1 cellular context compared by ENCODE assay signal in the genomic region with DNA sequence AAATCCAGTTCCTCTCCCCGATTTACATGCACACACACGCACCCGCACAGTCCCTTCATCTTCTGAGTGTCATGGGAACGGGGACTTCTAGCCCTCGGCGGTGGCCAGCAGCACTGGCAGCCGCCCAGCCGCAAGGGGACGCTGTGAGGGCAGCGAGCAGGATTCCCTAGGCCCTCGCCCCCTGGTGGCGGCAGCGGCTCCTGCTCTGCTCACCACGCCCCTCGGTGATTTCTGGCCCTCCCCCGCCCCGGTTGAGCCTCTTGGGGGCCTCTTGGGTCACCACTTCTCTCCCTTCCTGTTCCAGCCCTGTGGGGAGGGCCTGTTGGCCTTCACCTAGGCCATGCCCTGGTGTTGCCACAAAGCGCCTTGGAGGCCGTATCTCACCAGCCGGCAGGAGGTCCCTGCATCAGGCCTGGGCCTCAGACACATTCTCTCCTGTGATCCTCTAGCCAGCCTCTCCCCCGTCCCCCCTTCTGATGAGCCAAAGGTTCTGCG.
TF ChIP-seq lines count a peak whose summit lies in the region.

No MANE protein-coding gene starts in this region.

TF ChIP-seq in HEK293, 187 proteins besides CTCF, POLR2A, EP300 and RAD21 (continued from another document):
- TF ChIP-seq, protein P1, sequence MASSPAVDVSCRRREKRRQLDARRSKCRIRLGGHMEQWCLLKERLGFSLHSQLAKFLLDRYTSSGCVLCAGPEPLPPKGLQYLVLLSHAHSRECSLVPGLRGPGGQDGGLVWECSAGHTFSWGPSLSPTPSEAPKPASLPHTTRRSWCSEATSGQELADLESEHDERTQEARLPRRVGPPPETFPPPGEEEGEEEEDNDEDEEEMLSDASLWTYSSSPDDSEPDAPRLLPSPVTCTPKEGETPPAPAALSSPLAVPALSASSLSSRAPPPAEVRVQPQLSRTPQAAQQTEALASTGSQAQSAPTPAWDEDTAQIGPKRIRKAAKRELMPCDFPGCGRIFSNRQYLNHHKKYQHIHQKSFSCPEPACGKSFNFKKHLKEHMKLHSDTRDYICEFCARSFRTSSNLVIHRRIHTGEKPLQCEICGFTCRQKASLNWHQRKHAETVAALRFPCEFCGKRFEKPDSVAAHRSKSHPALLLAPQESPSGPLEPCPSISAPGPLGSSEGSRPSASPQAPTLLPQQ (tag by site-specific recombination; IDR thresholded peaks at IDR 0.05) = peak; percentile 43; the same call in 1 of the 2 replicates
- TF ChIP-seq ZNF394 (tag by site-specific recombination; IDR thresholded peaks at IDR 0.05; ENCODE audit: borderline replicate concordance) (peak; percentile 30; the same call in 1 of the 2 replicates), ZNF121 (tag by site-specific recombination; IDR thresholded peaks at IDR 0.05) (no peak), KLF9 (tag by site-specific recombination; IDR thresholded peaks at IDR 0.05; ENCODE audit: low read depth) (peak; percentile 91), ZIC2 (tag by site-specific recombination; IDR thresholded peaks at IDR 0.05) (peak; percentile 41), OVOL3 (tag by site-specific recombination; IDR thresholded peaks at IDR 0.05) (no peak), ZNF629 (tag by site-specific recombination; IDR thresholded peaks at IDR 0.05) (0 out of 2 replicates have a peak, but pooled peaks have one; percentile 21), SP3 (tag by site-specific recombination; IDR thresholded peaks at IDR 0.05) (peak; percentile 52), KLF1 (tag by site-specific recombination; IDR thresholded peaks at IDR 0.05) (peak; percentile 48), ZNF610 (tag by site-specific recombination; IDR thresholded peaks at IDR 0.05; ENCODE audit: borderline replicate concordance) (no peak), ZNF660 (tag by site-specific recombination; IDR thresholded peaks at IDR 0.05) (peak; percentile 91), GLIS2 (tag by site-specific recombination; IDR thresholded peaks at IDR 0.05) (peak; percentile 74; the same call in 1 of the 2 replicates), ZNF350 (tag by site-specific recombination; IDR thresholded peaks at IDR 0.05) (no peak), ZNF341 (tag by site-specific recombination; IDR thresholded peaks at IDR 0.05; ENCODE audit: low read depth) (no peak), ZNF596 (tag by site-specific recombination; IDR thresholded peaks at IDR 0.05) (no peak), KLF16 (tag by site-specific recombination; IDR thresholded peaks at IDR 0.05) (peak; percentile 89), TCF7L2 (IDR thresholded peaks at IDR 0.05; ENCODE audit: borderline replicate concordance, low read depth, low read length) (no peak), ZNF266 (tag by site-specific recombination; IDR thresholded peaks at IDR 0.05; ENCODE audit: low read depth) (no peak), ZBTB17 (tag by site-specific recombination; IDR thresholded peaks at IDR 0.05) (peak; percentile 59; the same call in 1 of the 2 replicates), ZNF221 (tag by site-specific recombination; IDR thresholded peaks at IDR 0.05; ENCODE audit: borderline replicate concordance) (no peak), YY1 (tag by site-specific recombination; IDR thresholded peaks at IDR 0.05) (0 out of 2 replicates have a peak, but pooled peaks have one; percentile 21), ZNF654 (tag by site-specific recombination; IDR thresholded peaks at IDR 0.05; ENCODE audit: low read depth) (peak; percentile 54), ZNF174 (tag by site-specific recombination; IDR thresholded peaks at IDR 0.05) (no peak), SP7 (tag by site-specific recombination; IDR thresholded peaks at IDR 0.05) (peak; percentile 69)
- TF ChIP-seq, protein P2, sequence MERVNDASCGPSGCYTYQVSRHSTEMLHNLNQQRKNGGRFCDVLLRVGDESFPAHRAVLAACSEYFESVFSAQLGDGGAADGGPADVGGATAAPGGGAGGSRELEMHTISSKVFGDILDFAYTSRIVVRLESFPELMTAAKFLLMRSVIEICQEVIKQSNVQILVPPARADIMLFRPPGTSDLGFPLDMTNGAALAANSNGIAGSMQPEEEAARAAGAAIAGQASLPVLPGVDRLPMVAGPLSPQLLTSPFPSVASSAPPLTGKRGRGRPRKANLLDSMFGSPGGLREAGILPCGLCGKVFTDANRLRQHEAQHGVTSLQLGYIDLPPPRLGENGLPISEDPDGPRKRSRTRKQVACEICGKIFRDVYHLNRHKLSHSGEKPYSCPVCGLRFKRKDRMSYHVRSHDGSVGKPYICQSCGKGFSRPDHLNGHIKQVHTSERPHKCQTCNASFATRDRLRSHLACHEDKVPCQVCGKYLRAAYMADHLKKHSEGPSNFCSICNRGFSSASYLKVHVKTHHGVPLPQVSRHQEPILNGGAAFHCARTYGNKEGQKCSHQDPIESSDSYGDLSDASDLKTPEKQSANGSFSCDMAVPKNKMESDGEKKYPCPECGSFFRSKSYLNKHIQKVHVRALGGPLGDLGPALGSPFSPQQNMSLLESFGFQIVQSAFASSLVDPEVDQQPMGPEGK (tag by site-specific recombination; IDR thresholded peaks at IDR 0.05) = peak; percentile 59
- TF ChIP-seq, protein P3, sequence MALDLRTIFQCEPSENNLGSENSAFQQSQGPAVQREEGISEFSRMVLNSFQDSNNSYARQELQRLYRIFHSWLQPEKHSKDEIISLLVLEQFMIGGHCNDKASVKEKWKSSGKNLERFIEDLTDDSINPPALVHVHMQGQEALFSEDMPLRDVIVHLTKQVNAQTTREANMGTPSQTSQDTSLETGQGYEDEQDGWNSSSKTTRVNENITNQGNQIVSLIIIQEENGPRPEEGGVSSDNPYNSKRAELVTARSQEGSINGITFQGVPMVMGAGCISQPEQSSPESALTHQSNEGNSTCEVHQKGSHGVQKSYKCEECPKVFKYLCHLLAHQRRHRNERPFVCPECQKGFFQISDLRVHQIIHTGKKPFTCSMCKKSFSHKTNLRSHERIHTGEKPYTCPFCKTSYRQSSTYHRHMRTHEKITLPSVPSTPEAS (tag by site-specific recombination; IDR thresholded peaks at IDR 0.05) = no peak
- TF ChIP-seq, protein P4, sequence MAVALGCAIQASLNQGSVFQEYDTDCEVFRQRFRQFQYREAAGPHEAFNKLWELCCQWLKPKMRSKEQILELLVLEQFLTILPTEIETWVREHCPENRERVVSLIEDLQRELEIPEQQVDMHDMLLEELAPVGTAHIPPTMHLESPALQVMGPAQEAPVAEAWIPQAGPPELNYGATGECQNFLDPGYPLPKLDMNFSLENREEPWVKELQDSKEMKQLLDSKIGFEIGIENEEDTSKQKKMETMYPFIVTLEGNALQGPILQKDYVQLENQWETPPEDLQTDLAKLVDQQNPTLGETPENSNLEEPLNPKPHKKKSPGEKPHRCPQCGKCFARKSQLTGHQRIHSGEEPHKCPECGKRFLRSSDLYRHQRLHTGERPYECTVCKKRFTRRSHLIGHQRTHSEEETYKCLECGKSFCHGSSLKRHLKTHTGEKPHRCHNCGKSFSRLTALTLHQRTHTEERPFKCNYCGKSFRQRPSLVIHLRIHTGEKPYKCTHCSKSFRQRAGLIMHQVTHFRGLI (tag by site-specific recombination; IDR thresholded peaks at IDR 0.05) = 0 out of 2 replicates have a peak, but pooled peaks have one; percentile 38
